30 cellular contexts compared by ENCODE assay signal in genomic region chr7:991017-991728, GRCh38. TPM values are rescaled to one million over a fixed set of nuclear protein-coding genes. Genes with fewer than 3 reads are reported as not detected.
"Had no signal": no experiment of that assay in that cellular context is flagged by ENCODE, and none has a peak within 500 bp of the region (broad histone marks: within the 10 kb centered on the region; RNA-seq: fewer than 3 reads in every experiment).

No MANE protein-coding gene starts in this region.

- H3K36me3 Mint-ChIP-seq: mesothelial cell of epicardium; naive B cell; natural killer cell treated with Interleukin-12 subunit alpha and Interleukin-12 subunit beta and Interleukin-15 and Interleukin-18, amount 100 ng/mL, for 72 hours; neural progenitor cell; stimulated activated memory B cell treated with anti-CD40 and anti-IgM and Interleukin-4, amounts not matched to agents 10 μg/mL and 1 μg/mL and 100 μg/mL, for 72 hours; type B pancreatic cell had no signal

- ATAC-seq: effector memory CD8-positive, alpha-beta T cell; heart right ventricle; left cardiac atrium; left lung; mucosa of descending colon; natural killer cell treated with Interleukin-12 subunit alpha and Interleukin-12 subunit beta and Interleukin-15 and Interleukin-18, amount 100 ng/mL, for 72 hours; stimulated activated memory B cell treated with anti-CD40 and anti-IgM and Interleukin-4, amounts not matched to agents 10 μg/mL and 1 μg/mL and 100 μg/mL, for 72 hours; stimulated activated naive CD8-positive, alpha-beta T cell treated with anti-CD3 and anti-CD28 coated beads, Interleukin-15, Interleukin-2, amounts not matched to agents 100 U/mL and 50 U/mL, for 24 hours had no signal

- H3K9ac ChIP-seq: neural progenitor cell had no signal

- H3K27me3 Mint-ChIP-seq: natural killer cell treated with Interleukin-12 subunit alpha and Interleukin-12 subunit beta and Interleukin-15 and Interleukin-18, amount 100 ng/mL, for 72 hours; type B pancreatic cell had no signal

- H2AFZ ChIP-seq: neural progenitor cell had no signal

- H3K27ac Mint-ChIP-seq: effector memory CD8-positive, alpha-beta T cell; mesothelial cell of epicardium; natural killer cell treated with Interleukin-12 subunit alpha and Interleukin-12 subunit beta and Interleukin-15 and Interleukin-18, amount 100 ng/mL, for 72 hours; neural progenitor cell; stimulated activated memory B cell treated with anti-CD40 and anti-IgM and Interleukin-4, amounts not matched to agents 10 μg/mL and 1 μg/mL and 100 μg/mL, for 72 hours; type B pancreatic cell had no signal

- H3K9me3 ChIP-seq: esophagus squamous epithelium, heart right ventricle, left lung, mucosa of descending colon, prostate gland, right atrium auricular region, spleen, testis, tibial artery had no signal

- H3K4me1 ChIP-seq: prostate gland had no signal

- H3K36me3 ChIP-seq: neural progenitor cell, prostate gland, right atrium auricular region had no signal

- H3K4me3 ChIP-seq: esophagus squamous epithelium, heart right ventricle, left lung, mucosa of descending colon, neural progenitor cell, prostate gland, right atrium auricular region, skin epidermis, spleen, testis, tibial artery had no signal

- H3K9me3 Mint-ChIP-seq: effector memory CD8-positive, alpha-beta T cell; mesothelial cell of epicardium; naive B cell; natural killer cell treated with Interleukin-12 subunit alpha and Interleukin-12 subunit beta and Interleukin-15 and Interleukin-18, amount 100 ng/mL, for 72 hours; neural progenitor cell; stimulated activated memory B cell treated with anti-CD40 and anti-IgM and Interleukin-4, amounts not matched to agents 10 μg/mL and 1 μg/mL and 100 μg/mL, for 72 hours; type B pancreatic cell had no signal

- H3K27ac ChIP-seq: esophagus squamous epithelium, heart right ventricle, left lung, neural progenitor cell, prostate gland, right atrium auricular region, skin epidermis, spleen, testis, tibial artery had no signal

- H3K4me2 ChIP-seq: neural progenitor cell had no signal

- H3K4me3 Mint-ChIP-seq: effector memory CD8-positive, alpha-beta T cell; mesothelial cell of epicardium; natural killer cell treated with Interleukin-12 subunit alpha and Interleukin-12 subunit beta and Interleukin-15 and Interleukin-18, amount 100 ng/mL, for 72 hours; stimulated activated memory B cell treated with anti-CD40 and anti-IgM and Interleukin-4, amounts not matched to agents 10 μg/mL and 1 μg/mL and 100 μg/mL, for 72 hours; type B pancreatic cell had no signal

- H3K27me3 ChIP-seq: neural progenitor cell, right atrium auricular region, testis had no signal

- DNase-seq: cortex of kidney; effector memory CD8-positive, alpha-beta T cell; erythroblast; esophagus squamous epithelium; foreskin melanocyte; glutamatergic neuron; heart right ventricle; left cardiac atrium; mesenchymal stem cell; mucosa of descending colon; naive B cell; nucleus accumbens; spleen; stimulated activated CD4-positive, alpha-beta T cell treated with anti-CD3 and anti-CD28 coated beads, Interleukin-4, amount 100 ng/mL, for 4 hours; stimulated activated naive CD8-positive, alpha-beta T cell treated with anti-CD3 and anti-CD28 coated beads, Interleukin-15, Interleukin-2, amounts not matched to agents 100 U/mL and 50 U/mL, for 24 hours; testis; tibial artery had no signal

RNA-seq across cellular contexts. Expression of gene CYP2W1, which starts 8.2 kb away (rescaled TPM):
- total RNA-seq: dermis microvascular lymphatic vessel endothelial cell; heart right ventricle; kidney epithelial cell; left cardiac atrium; left lung; lung microvascular endothelial cell; natural killer cell treated with Interleukin-12 subunit alpha and Interleukin-12 subunit beta and Interleukin-15 and Interleukin-18, amount 100 ng/mL, for 72 hours; osteocyte; right atrium auricular region had no signal
- polyA plus RNA-seq: heart right ventricle had no signal
